In the genomic region with DNA sequence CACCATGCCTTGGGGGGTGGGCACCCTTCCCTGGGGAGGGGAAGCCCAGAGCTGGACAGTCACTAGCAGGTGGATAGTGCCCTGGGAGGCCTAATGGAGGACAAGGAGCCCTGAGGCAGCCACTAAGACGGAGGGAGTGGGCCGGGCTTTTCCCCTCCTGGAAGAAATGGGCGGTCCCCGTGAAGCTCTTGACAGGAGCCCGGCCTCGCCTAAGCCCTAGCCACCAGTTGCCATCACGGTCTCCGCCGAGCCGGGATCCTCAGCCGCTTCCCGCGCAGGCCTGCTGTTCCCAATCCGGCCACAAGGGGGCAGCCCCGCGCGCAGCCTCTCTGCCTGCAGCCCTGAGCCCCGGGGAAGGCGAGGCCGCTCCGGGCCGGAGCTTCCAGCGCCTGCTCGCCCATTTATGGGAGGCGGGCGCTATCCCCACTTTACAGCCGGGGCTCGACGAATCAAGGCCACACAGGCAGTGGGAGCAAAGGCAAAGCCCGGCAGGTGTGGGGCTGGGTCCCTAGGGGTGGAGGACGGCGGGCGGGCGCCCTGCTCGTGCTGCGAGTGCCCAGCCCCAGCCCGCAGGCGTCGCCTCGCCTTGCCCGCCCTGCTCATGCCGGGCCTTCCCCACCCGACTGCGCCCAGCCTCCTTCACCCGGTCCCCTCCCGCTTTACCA, we compare ENCODE assay signal across 8 cellular contexts.
DNase-seq lines count a peak whose midpoint lies in the region; ATAC-seq and TF ChIP-seq lines count a peak whose summit lies in the region.

No MANE protein-coding gene starts in this region.

- H3K36me3 ChIP-seq in IMR-90 (ENCODE audit: control insufficient read depth, insufficient read depth, low read length) (peaks cover 33% of the 10 kb centered on the region), SJCRH30 (no peaks in the 10 kb centered on the region), left ventricle myocardium inferior (peaks cover 18% of the 10 kb centered on the region), prostate gland (no peaks in the 10 kb centered on the region)

- no peak overlapping the region for H2BK20ac ChIP-seq in IMR-90 (ENCODE audit: low read depth, low read length)

- intact Hi-C loops in IMR-90 (cut with micrococcal nuclease), result loop anchor here (1.0 kb wide), 2 partner anchors 96 to 147 kb away; no protein-coding TSS in a partner anchor
- intact Hi-C loops in left ventricle myocardium inferior (cut with micrococcal nuclease), result loop anchor here (10.0 kb wide), 1 partner anchor 552 kb away; no protein-coding TSS in a partner anchor
- intact Hi-C loops in prostate gland (cut with DNase I), result loop anchor here (2.0 to 10.0 kb wide), 3 partner anchors 98 to 562 kb away; a partner anchor contains a TSS

- ATAC-seq in IMR-90 (ENCODE audit: low read depth) (peak; percentile 99), GM18517 (IDR thresholded peaks at IDR 0.05; ENCODE audit: unreplicated experiment) (no peak)

- H3K4ac ChIP-seq in IMR-90 (ENCODE audit: low read depth, low read length), result no peak overlapping the region

- H2AK5ac ChIP-seq in IMR-90 (ENCODE audit: low read depth, low read length), result no peak overlapping the region

- no peak overlapping the region; the same call in 1 of the 2 replicates for H3K4me2 ChIP-seq in IMR-90 (ENCODE audit: low read depth, low read length)

- dilution Hi-C loops in IMR-90 (cut with HindIII; ENCODE audit: low sequenced_read_pairs, unreplicated experiment), result no loop called here

- DNase-seq in SHP77 (lab: John Stamatoyannopoulos, UW), result peak; percentile 33 to 68
- DNase-seq in SHP77 treated with DMSO at 0.1 percent for 48 hours (lab: John Stamatoyannopoulos, UW), result no peak
- DNase-seq in IMR-90, result peak; percentile 43
- DNase-seq in SJCRH30, result peak; percentile 51 to 73
- peak; percentile 29 for DNase-seq in amniotic epithelial cell (ENCODE audit: low read depth)
- peak; percentile 80 for DNase-seq in left ventricle myocardium inferior
- DNase-seq in prostate gland (ENCODE audit: low spot score), result peak; percentile 69

- peak overlapping the region; percentile 85 for H2AFZ ChIP-seq in IMR-90 (replicated peaks; ENCODE audit: low read length, poor library complexity)

- CTCF ChIA-PET in IMR-90 (lab: Yijun Ruan, JAX), result interaction anchor here (0.5 to 1.3 kb wide), 12 partner anchors 30 to 112 kb away, joined by 3 to 9 read pairs (median 3); a partner anchor contains a TSS

- H3K18ac ChIP-seq in IMR-90 (ENCODE audit: low read depth, low read length), result no peak overlapping the region

- H4K8ac ChIP-seq in IMR-90 (ENCODE audit: low read depth in 2 of 2, low read length in 2 of 2), result no peak overlapping the region

- peak; percentile 85 for TF ChIP-seq RAD21 in IMR-90 (IDR thresholded peaks at IDR 0.05; ENCODE audit: low read length)

- H4K5ac ChIP-seq in IMR-90 (ENCODE audit: low read depth, low read length), result no peak overlapping the region

- H2BK15ac ChIP-seq in IMR-90 (ENCODE audit: low read depth, low read length), result no peak overlapping the region

- no peaks in the 10 kb centered on the region for H3K9me3 ChIP-seq in IMR-90 (ENCODE audit: control insufficient read depth, insufficient read depth, low read length)
- no peaks in the 10 kb centered on the region for H3K9me3 ChIP-seq in SJCRH30 (replicated peaks)
- H3K9me3 ChIP-seq in left ventricle myocardium inferior (replicated peaks), result no peaks in the 10 kb centered on the region
- no peaks in the 10 kb centered on the region for H3K9me3 ChIP-seq in prostate gland

- POLR2A ChIA-PET in IMR-90 (lab: Charles Lee; ENCODE audit: unreplicated experiment), result no interaction called here

- no peak overlapping the region for H2BK120ac ChIP-seq in IMR-90 (ENCODE audit: low read depth, low read length)

- H3K4me3 ChIP-seq in IMR-90 (ENCODE audit: insufficient read depth, low read depth, low read length), result no peak overlapping the region
- no peak overlapping the region for H3K4me3 ChIP-seq in SJCRH30
- H3K4me3 ChIP-seq in left ventricle myocardium inferior, result peak overlapping the region; percentile 67
- H3K4me3 ChIP-seq in prostate gland, result peak overlapping the region; percentile 18 to 33

- no peak overlapping the region for H3K56ac ChIP-seq in IMR-90 (ENCODE audit: extremely low read depth, insufficient read depth, low read length)

- WGBS in IMR-90 (ENCODE audit: extremely low coverage in 2 of 2, insufficient read length in 1 of 2), 2 experiments, result 7% methylated on average over 25 of the region's 46 CpGs; no CpG with 5 or more reads in 1 of the 2 experiments
- WGBS in prostate gland, result 2% methylated on average over 30 of the region's 46 CpGs

- no peaks in the 10 kb centered on the region for H3K9me1 ChIP-seq in IMR-90 (ENCODE audit: insufficient read depth, low read length)

- TF ChIP-seq CTCF in IMR-90 (conservative IDR thresholded peaks at IDR 0.05; ENCODE audit: low read depth, low read length), result peak; percentile 96
- TF ChIP-seq CTCF in left ventricle myocardium inferior (IDR thresholded peaks at IDR 0.05; ENCODE audit: borderline replicate concordance), result peak; percentile 98
- TF ChIP-seq CTCF in prostate gland (IDR thresholded peaks at IDR 0.05), result peak; percentile 71 to 94 (median 83)

- H3K4me1 ChIP-seq in IMR-90 (ENCODE audit: control insufficient read depth, insufficient read depth, low read length), result 0 out of 2 replicates have a peak, but pooled peaks cover 2% of the 10 kb centered on the region
- H3K4me1 ChIP-seq in SJCRH30, result no peaks in the 10 kb centered on the region
- peaks cover 19% of the 10 kb centered on the region for H3K4me1 ChIP-seq in left ventricle myocardium inferior
- H3K4me1 ChIP-seq in prostate gland (replicated peaks), result peaks cover 2% of the 10 kb centered on the region

- TF ChIP-seq POLR2A in IMR-90 (IDR thresholded peaks at IDR 0.05; ENCODE audit: low read depth, low read length) (no peak), prostate gland (IDR thresholded peaks at IDR 0.05) (no peak)

- BruUV-seq in IMR-90 (replicated peaks; lab: Mats Ljungman, UMichigan), result no TSS peak

- in situ Hi-C loops in IMR-90 (cut with MboI; ENCODE audit: low sequenced_read_pairs), result loop anchor here (10.0 kb wide), 1 partner anchor 562 kb away; a partner anchor contains a TSS

- H3K27ac ChIP-seq in IMR-90 (ENCODE audit: insufficient read depth, low read length) (no peak overlapping the region), SJCRH30 (no peak overlapping the region), left ventricle myocardium inferior (replicated peaks) (no peak overlapping the region), prostate gland (peak overlapping the region in 1 of 2 donors; percentile 0)

- H3K9ac ChIP-seq in IMR-90 (ENCODE audit: low read depth, low read length), result no peak overlapping the region

- peak overlapping the region; percentile 1 for H2AK9ac ChIP-seq in IMR-90 (replicated peaks; ENCODE audit: low read depth, low read length, poor library complexity)

- H3K23ac ChIP-seq in IMR-90 (ENCODE audit: low read depth, low read length), result no peak overlapping the region

- no peak overlapping the region for H2BK5ac ChIP-seq in IMR-90 (ENCODE audit: low read depth, low read length, poor library complexity, severe bottlenecking)

- H4K91ac ChIP-seq in IMR-90 (ENCODE audit: insufficient read depth, low read depth, low read length), result no peak overlapping the region

- H4K20me1 ChIP-seq in IMR-90 (ENCODE audit: insufficient read depth, low read length), result no peaks in the 10 kb centered on the region

- H3K27me3 ChIP-seq in IMR-90 (ENCODE audit: control insufficient read depth, insufficient read depth, low read length) (no peaks in the 10 kb centered on the region), SJCRH30 (no peaks in the 10 kb centered on the region), left ventricle myocardium inferior (ENCODE audit: low read depth) (no peaks in the 10 kb centered on the region), prostate gland (replicated peaks; ENCODE audit: insufficient read depth) (no peaks in the 10 kb centered on the region)

- H3K79me1 ChIP-seq in IMR-90 (ENCODE audit: low read depth in 1 of 2, low read length in 2 of 2), result no peaks in the 10 kb centered on the region

- no peak overlapping the region for H3K14ac ChIP-seq in IMR-90 (replicated peaks; ENCODE audit: low read depth, low read length)

TF ChIP-seq in IMR-90, 13 proteins besides CTCF, POLR2A, EP300 and RAD21:
- peak; percentile 92 for TF ChIP-seq SMC3 (IDR thresholded peaks at IDR 0.05; ENCODE audit: low read depth, low read length)
- TF ChIP-seq RFX5 (IDR thresholded peaks at IDR 0.05; ENCODE audit: low read depth, low read length), result no peak
- no peak for TF ChIP-seq MXI1 (IDR thresholded peaks at IDR 0.05; ENCODE audit: borderline replicate concordance, low read depth, low read length)
- TF ChIP-seq MAZ (IDR thresholded peaks at IDR 0.05; ENCODE audit: borderline replicate concordance, low read depth, low read length), result peak; percentile 19; the same call in 1 of the 2 replicates

Comparison
In these comparisons a context has a peak if more than half of its experiments do, and no peak if none do; other contexts are left out.
1. H3K4me3 ChIP-seq: peak in left ventricle myocardium inferior (single experiment) and prostate gland (2 of 2); none in IMR-90 (single experiment) and SJCRH30 (single experiment).
2. Peak in every context shown above with its lines, with median percentiles within 50 percentile points of each other: CTCF ChIP-seq.